ENCODE assay signal across 19 cellular contexts in genomic region chr3:33187368-33187634, GRCh38. TPM values are rescaled to one million over a fixed set of nuclear protein-coding genes. Genes with fewer than 3 reads are reported as not detected.
"Had no signal": no experiment of that assay in that cellular context is flagged by ENCODE, and none has a peak within 500 bp of the region (broad histone marks: within the 10 kb centered on the region; RNA-seq: fewer than 3 reads in every experiment).

No MANE protein-coding gene starts in this region.

- H3K9me3 Mint-ChIP-seq: activated CD4-positive, alpha-beta memory T cell treated with anti-CD3 and anti-CD28 coated beads, Interleukin-2, amount 10 ng/mL, durations not matched to agents 7 days and 5 days had no signal

- H3K4me1 ChIP-seq: left ventricle myocardium inferior, parathyroid adenoma, tibial nerve, vagina had no signal

- H3K9ac ChIP-seq: parathyroid adenoma had no signal

- H3K36me3 Mint-ChIP-seq: stimulated activated memory B cell treated with anti-CD40 and anti-IgM and Interleukin-4, amounts not matched to agents 10 μg/mL and 1 μg/mL and 100 μg/mL, for 72 hours; WTC11 had no signal

- H3K4me3 Mint-ChIP-seq: activated CD4-positive, alpha-beta memory T cell treated with anti-CD3 and anti-CD28 coated beads, Interleukin-2, amount 10 ng/mL, durations not matched to agents 7 days and 5 days; activated naive CD4-positive, alpha-beta T cell treated with anti-CD3 and anti-CD28 coated beads, Interleukin-2, amount 50 U/mL, for 24 hours; activated T-cell treated with anti-CD3 and anti-CD28 coated beads, Interleukin-2, amount 50 U/mL, for 4 hours; memory B cell; naive thymus-derived CD8-positive, alpha-beta T cell; stimulated activated memory B cell treated with anti-CD40 and anti-IgM and Interleukin-4, amounts not matched to agents 10 μg/mL and 1 μg/mL and 100 μg/mL, for 72 hours; T-helper 17 cell; WTC11 had no signal

- DNase-seq: activated CD4-positive, alpha-beta memory T cell treated with anti-CD3 and anti-CD28 coated beads, Interleukin-2, amount 10 ng/mL, durations not matched to agents 7 days and 5 days; activated CD4-positive, alpha-beta T cell treated with anti-CD3 and anti-CD28 coated beads for 4 hours; activated effector memory CD4-positive, alpha-beta T cell treated with Interleukin-2 at 50 U/mL for 16 hours; activated T-cell treated with anti-CD3 and anti-CD28 coated beads, Interleukin-2, amount 50 U/mL, for 4 hours; cerebellar nuclear complex; hypothalamus; left ventricle myocardium inferior; naive thymus-derived CD8-positive, alpha-beta T cell; stimulated activated CD4-positive, alpha-beta T cell treated with anti-CD3 and anti-CD28 coated beads, Interleukin-2, amount 100 ng/mL, for 48 hours; T-helper 17 cell had no signal

- H3K4me1 Mint-ChIP-seq: activated CD4-positive, alpha-beta memory T cell treated with anti-CD3 and anti-CD28 coated beads, Interleukin-2, amount 10 ng/mL, durations not matched to agents 7 days and 5 days; activated naive CD4-positive, alpha-beta T cell treated with anti-CD3 and anti-CD28 coated beads, Interleukin-2, amount 50 U/mL, for 24 hours; memory B cell; naive thymus-derived CD8-positive, alpha-beta T cell; stimulated activated memory B cell treated with anti-CD40 and anti-IgM and Interleukin-4, amounts not matched to agents 10 μg/mL and 1 μg/mL and 100 μg/mL, for 72 hours; T-helper 17 cell; WTC11 had no signal

- H3K27ac Mint-ChIP-seq: activated CD4-positive, alpha-beta memory T cell treated with anti-CD3 and anti-CD28 coated beads, Interleukin-2, amount 10 ng/mL, durations not matched to agents 7 days and 5 days; activated naive CD4-positive, alpha-beta T cell treated with anti-CD3 and anti-CD28 coated beads, Interleukin-2, amount 50 U/mL, for 24 hours; memory B cell; naive thymus-derived CD8-positive, alpha-beta T cell; stimulated activated memory B cell treated with anti-CD40 and anti-IgM and Interleukin-4, amounts not matched to agents 10 μg/mL and 1 μg/mL and 100 μg/mL, for 72 hours; T-helper 17 cell; WTC11 had no signal

- H3K4me3 ChIP-seq: left ventricle myocardium inferior, tibial nerve, vagina had no signal

- H2AFZ ChIP-seq: parathyroid adenoma had no signal

- H3K9me3 ChIP-seq: neutrophil, vagina had no signal

- H3K27me3 ChIP-seq: neutrophil, tibial nerve, vagina had no signal

- H3K27ac ChIP-seq: left ventricle myocardium inferior, neutrophil, parathyroid adenoma, tibial nerve, vagina had no signal

- ATAC-seq: activated T-cell treated with anti-CD3 and anti-CD28 coated beads, Interleukin-2, amount 50 U/mL, for 4 hours; esophagus mucosa; naive thymus-derived CD8-positive, alpha-beta T cell; stimulated activated memory B cell treated with anti-CD40 and anti-IgM and Interleukin-4, amounts not matched to agents 10 μg/mL and 1 μg/mL and 100 μg/mL, for 72 hours; T-helper 17 cell; WTC11 had no signal

- H3K79me2 ChIP-seq: parathyroid adenoma had no signal

- H3K36me3 ChIP-seq: left ventricle myocardium inferior, neutrophil, tibial nerve, vagina had no signal

RNA-seq across cellular contexts. Expression of gene SUSD5, which starts 31.3 kb away (rescaled TPM):
- total RNA-seq: activated CD4-positive, alpha-beta memory T cell treated with anti-CD3 and anti-CD28 coated beads, Interleukin-2, amount 10 ng/mL, durations not matched to agents 7 days and 5 days; activated T-cell treated with anti-CD3 and anti-CD28 coated beads, Interleukin-2, amount 50 U/mL, for 4 hours; naive thymus-derived CD8-positive, alpha-beta T cell; T-helper 17 cell had no signal
- polyA plus RNA-seq: naive thymus-derived CD8-positive, alpha-beta T cell had no signal
